ENCODE assay signal across 20 cellular contexts in the genomic region with DNA sequence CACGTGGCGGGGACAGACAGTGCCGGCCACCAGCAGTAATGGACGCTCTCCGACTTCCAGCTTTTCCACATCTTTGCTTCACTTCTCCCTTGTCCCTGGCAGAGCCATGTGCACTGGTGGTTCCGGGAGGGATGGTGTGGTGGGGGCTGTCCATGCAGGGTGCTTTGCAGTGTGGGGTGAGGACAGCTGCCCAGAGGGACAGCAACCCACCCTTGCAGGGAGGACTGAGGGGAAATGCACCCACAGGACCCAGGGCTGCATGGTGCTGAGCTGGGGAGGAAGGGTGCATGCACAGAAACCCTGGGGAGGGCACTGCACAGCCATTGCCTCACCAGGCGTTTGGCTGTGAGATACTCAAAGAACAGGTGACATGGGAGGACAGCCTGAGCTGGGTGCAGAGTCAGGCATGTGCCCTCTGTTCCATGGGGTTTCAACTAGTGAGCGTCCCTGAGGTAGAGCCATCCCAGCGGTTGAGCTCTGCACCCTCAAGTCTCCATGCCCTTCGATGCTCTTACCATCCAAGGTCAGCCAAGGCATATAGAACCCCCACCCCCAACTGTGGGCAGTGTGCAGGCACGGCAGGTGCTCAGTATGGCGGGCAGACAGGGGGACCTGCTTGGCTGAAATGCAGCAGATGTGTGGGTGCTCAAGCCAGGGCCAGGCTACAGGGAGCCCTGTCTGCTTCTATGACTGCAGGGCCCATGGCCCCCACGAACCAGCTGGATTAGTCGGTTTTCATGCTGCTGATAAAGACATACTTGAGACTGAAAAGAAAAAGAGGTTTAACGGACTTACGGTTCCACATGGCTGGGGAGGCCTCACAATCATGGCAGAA.
A peak's percentile ranks its signal among the peaks of the same experiment; 100 is the strongest.
DNase-seq lines count a peak whose midpoint lies in the region; ATAC-seq, FAIRE-seq and TF ChIP-seq lines count a peak whose summit lies in the region.
"Had no signal": no experiment of that assay in that cellular context is flagged by ENCODE, and none has a peak within 500 bp of the region (broad histone marks: within the 10 kb centered on the region; RNA-seq: fewer than 3 reads in every experiment).

No MANE protein-coding gene starts in this region.

- DNase-seq in H1 (ENCODE audit: low read depth in 1 of 2, low spot score in 2 of 2), result no peak
- DNase-seq in suprapubic skin (ENCODE audit: low spot score in 2 of 2), result peak; percentile 41 to 63
- no peak for DNase-seq in GM23338 (ENCODE audit: low spot score)
- no peak for DNase-seq in iPS-NIHi7 (ENCODE audit: extremely low spot score)
- DNase-seq in NCI-H526 (lab: John Stamatoyannopoulos, UW), result no peak
- DNase-seq: CD4-positive, CD25-positive, alpha-beta regulatory T cell; COR-L47; Kasumi-1; MM.1S; NCI-H1092; NCI-H146; NCI-H2029 treated with DMSO at 0.1 percent for 48 hours; NCI-H2171 treated with DMSO at 0.1 percent for 48 hours; NCI-H446; NCI-H69; RPMI8226 had no signal

- H2AFZ ChIP-seq in H1 (ENCODE audit: low read length), result no peak overlapping the region
- no peak overlapping the region for H2AFZ ChIP-seq in GM23338

- H3K56ac ChIP-seq in H1 (replicated peaks; ENCODE audit: insufficient read length, low read depth, low read length), result no peak overlapping the region

- H4K5ac ChIP-seq in H1 (ENCODE audit: insufficient read length, low read depth, low read length), result no peak overlapping the region

- no peaks in the 10 kb centered on the region for H3K9me3 Mint-ChIP-seq in nephron
- no peaks in the 10 kb centered on the region; the same call in 2 of the 3 replicates for H3K9me3 Mint-ChIP-seq in GM23338

- H3K23me2 ChIP-seq in H1 (ENCODE audit: low read depth, low read length), result no peaks in the 10 kb centered on the region

- H3K4me1 Mint-ChIP-seq in nephron (peaks cover 38% of the 10 kb centered on the region), GM23338 (no peaks in the 10 kb centered on the region; the same call in 2 of the 3 replicates)
- H3K4me1 Mint-ChIP-seq: B cell; CD4-positive, CD25-positive, alpha-beta regulatory T cell had no signal

- WGBS in H1 (ENCODE audit: extremely low coverage in 1 of 2, insufficient coverage in 1 of 2, insufficient read length in 1 of 2, insufficient replicate concordance in 2 of 2, low coverage in 1 of 2, low lambda C conversion rate in 2 of 2, missing lambda C conversion rate in 1 of 2), 2 experiments, result 88% methylated on average over 16 of the region's 16 CpGs; no CpG with 5 or more reads in 1 of the 2 experiments
- WGBS in suprapubic skin, result 90% methylated on average over 13 of the region's 16 CpGs

- H3K36me3 ChIP-seq in BLaER1 (no peaks in the 10 kb centered on the region), H1 (ENCODE audit: control insufficient read depth in 2 of 4, insufficient read depth in 4 of 4, low read length in 3 of 4) (no peaks in the 10 kb centered on the region), suprapubic skin (no peaks in the 10 kb centered on the region), GM23338 (ENCODE audit: insufficient read depth) (no peaks in the 10 kb centered on the region)

- no peak for TF ChIP-seq CTCF in H1 (IDR thresholded peaks at IDR 0.05; ENCODE audit: control extremely low read depth in 1 of 3, insufficient read depth in 1 of 3, low read depth in 1 of 3, low read length in 3 of 3)
- TF ChIP-seq CTCF in nephron (IDR thresholded peaks at IDR 0.05; ENCODE audit: unreplicated experiment in 3 of 3), result no peak
- TF ChIP-seq CTCF in suprapubic skin (IDR thresholded peaks at IDR 0.05), result no peak
- TF ChIP-seq CTCF in GM23338 (conservative IDR thresholded peaks at IDR 0.05; ENCODE audit: low read depth in 2 of 2), result no peak

- TF ChIP-seq EP300 in H1 (IDR thresholded peaks at IDR 0.05; ENCODE audit: borderline replicate concordance in 1 of 2, low read depth in 2 of 2, low read length in 2 of 2) (no peak), suprapubic skin (IDR thresholded peaks at IDR 0.05) (no peak)

- no peaks in the 10 kb centered on the region for H3K9me3 ChIP-seq in BLaER1
- H3K9me3 ChIP-seq in H1 (ENCODE audit: insufficient read depth in 2 of 2, low read depth in 1 of 2, low read length in 1 of 2), result no peaks in the 10 kb centered on the region
- no peaks in the 10 kb centered on the region for H3K9me3 ChIP-seq in suprapubic skin

- H2BK15ac ChIP-seq in H1 (ENCODE audit: low read length), result 0 out of 2 replicates have a peak overlapping the region, but pooled peaks have one; percentile 46

- H3K79me2 ChIP-seq in H1 (ENCODE audit: control insufficient read depth in 1 of 2, insufficient read depth in 2 of 2, low read length in 2 of 2) (no peaks in the 10 kb centered on the region), GM23338 (replicated peaks; ENCODE audit: insufficient read depth) (no peaks in the 10 kb centered on the region)

- no peak overlapping the region for H3K18ac ChIP-seq in H1 (ENCODE audit: extremely low read depth, low read length)

- peak overlapping the region; percentile 18; the same call in 1 of the 2 replicates for H3K4me2 ChIP-seq in BLaER1
- no peak overlapping the region for H3K4me2 ChIP-seq in H1 (ENCODE audit: insufficient read depth in 1 of 2, low read depth in 2 of 2, low read length in 2 of 2)
- no peak overlapping the region for H3K4me2 ChIP-seq in GM23338

- H3K27ac ChIP-seq in BLaER1 (no peak overlapping the region), H1 (ENCODE audit: low read depth, low read length) (no peak overlapping the region), suprapubic skin (no peak overlapping the region), GM23338 (ENCODE audit: low read depth) (no peak overlapping the region)

- no peak overlapping the region for H3K4me3 ChIP-seq in BLaER1
- H3K4me3 ChIP-seq in H1 (ENCODE audit: extremely low read depth in 1 of 4, insufficient read depth in 2 of 4, low read depth in 3 of 4, low read length in 4 of 4), result no peak overlapping the region
- H3K4me3 ChIP-seq in suprapubic skin, result no peak overlapping the region
- H3K4me3 ChIP-seq in GM23338, result no peak overlapping the region

- no peak overlapping the region for H4K91ac ChIP-seq in H1 (replicated peaks; ENCODE audit: insufficient read length, low read length)

- H3K4me1 ChIP-seq in BLaER1 (peaks cover 22% of the 10 kb centered on the region), H1 (replicated peaks in 1 of 4; ENCODE audit: control insufficient read depth in 3 of 4, insufficient read depth in 4 of 4, low read length in 3 of 4) (no peaks in the 10 kb centered on the region; a peak in 1 of 7 replicates), suprapubic skin (peaks cover 6% of the 10 kb centered on the region), GM23338 (ENCODE audit: insufficient read depth) (no peaks in the 10 kb centered on the region)

- no peak overlapping the region for H2BK120ac ChIP-seq in H1 (replicated peaks; ENCODE audit: low read depth, low read length)

- H3K27ac Mint-ChIP-seq in nephron (peak overlapping the region; percentile 47 to 91 (median 89)), GM23338 (no peak overlapping the region)

- H3K4me3 Mint-ChIP-seq in nephron (peak overlapping the region in 1 of 3 experiments; percentile 7), GM23338 (no peak overlapping the region)
- H3K4me3 Mint-ChIP-seq: B cell; CD4-positive, CD25-positive, alpha-beta regulatory T cell had no signal

- no peaks in the 10 kb centered on the region for H4K20me1 ChIP-seq in BLaER1
- H4K20me1 ChIP-seq in H1 (replicated peaks in 1 of 2; ENCODE audit: control insufficient read depth in 1 of 2, insufficient read depth in 2 of 2, low read length in 2 of 2), result no peaks in the 10 kb centered on the region
- H4K20me1 ChIP-seq in GM23338 (replicated peaks; ENCODE audit: insufficient read depth), result no peaks in the 10 kb centered on the region

- H3K27me3 ChIP-seq in BLaER1, result no peaks in the 10 kb centered on the region
- H3K27me3 ChIP-seq in H1 (replicated peaks in 1 of 4; ENCODE audit: control insufficient read depth in 3 of 4, extremely low read depth in 1 of 4, insufficient read depth in 3 of 4, low read length in 3 of 4), result no peaks in the 10 kb centered on the region; a peak in 1 of 7 replicates
- peaks cover 7% of the 10 kb centered on the region for H3K27me3 ChIP-seq in suprapubic skin
- H3K27me3 ChIP-seq in GM23338 (ENCODE audit: insufficient read depth), result no peaks in the 10 kb centered on the region

- no peak overlapping the region for H2AK5ac ChIP-seq in H1 (ENCODE audit: low read depth, low read length)

- H3K14ac ChIP-seq in H1 (ENCODE audit: insufficient read length), result no peak overlapping the region

- no peak for ATAC-seq in GM23338

- H3K36me3 Mint-ChIP-seq in nephron (ENCODE audit: low read depth), result no peaks in the 10 kb centered on the region
- no peaks in the 10 kb centered on the region; the same call in 2 of the 3 replicates for H3K36me3 Mint-ChIP-seq in GM23338 (ENCODE audit: low read depth)
- H3K36me3 Mint-ChIP-seq: CD4-positive, CD25-positive, alpha-beta regulatory T cell had no signal

- no peak overlapping the region for H2BK20ac ChIP-seq in H1 (ENCODE audit: low read length)

- H3F3A ChIP-seq in GM23338 (replicated peaks; ENCODE audit: low read depth), result no peaks in the 10 kb centered on the region

- no peak overlapping the region for H2BK5ac ChIP-seq in H1 (ENCODE audit: low read depth, low read length)

- H2BK12ac ChIP-seq in H1 (ENCODE audit: low read depth, low read length), result no peak overlapping the region

- TF ChIP-seq POLR2A in H1 (IDR thresholded peaks at IDR 0.05; ENCODE audit: control extremely low read depth in 1 of 2, low read depth in 2 of 2, low read length in 2 of 2) (no peak), suprapubic skin (IDR thresholded peaks at IDR 0.05) (no peak)

- H3K23ac ChIP-seq in H1 (ENCODE audit: insufficient read length), result no peak overlapping the region

- H3K9ac ChIP-seq in BLaER1 (no peak overlapping the region), H1 (replicated peaks in 1 of 4; ENCODE audit: extremely low read depth in 1 of 4, low read depth in 3 of 4, low read length in 3 of 4) (no peak overlapping the region)

- CTCF ChIA-PET in H1 (lab: Charles Lee; ENCODE audit: partially characterized antibody), result no interaction called here

- no peak overlapping the region for H4K8ac ChIP-seq in H1 (ENCODE audit: extremely low read depth, insufficient read depth, low read length)

- POLR2A ChIA-PET in H1 (lab: Charles Lee; ENCODE audit: partially characterized antibody), result no interaction called here

- FAIRE-seq in H1 (lab: Jason Lieb, UNC), result no peak
- FAIRE-seq: G401.6 had no signal

- no peak overlapping the region for H3K4ac ChIP-seq in H1 (replicated peaks; ENCODE audit: insufficient read length, low read depth, low read length)

- H3K79me1 ChIP-seq in H1 (ENCODE audit: low read depth, low read length), result no peaks in the 10 kb centered on the region

- H3K9me2 ChIP-seq in GM23338 (ENCODE audit: insufficient read depth), result 0 out of 2 replicates have a peak, but pooled peaks cover 2% of the 10 kb centered on the region

- no peak for TF ChIP-seq RAD21 in H1 (IDR thresholded peaks at IDR 0.05 in 1 of 2, conservative IDR thresholded peaks at IDR 0.05 in 1 of 2; ENCODE audit: low read depth in 2 of 2, low read length in 2 of 2)

- H3K27me3 Mint-ChIP-seq in nephron (ENCODE audit: low read depth), result peaks cover 31% of the 10 kb centered on the region
- H3K27me3 Mint-ChIP-seq in GM23338 (ENCODE audit: insufficient read depth, low read depth, poor library complexity), result peaks cover 8% of the 10 kb centered on the region
- H3K27me3 Mint-ChIP-seq: B cell; CD4-positive, CD25-positive, alpha-beta regulatory T cell had no signal

TF ChIP-seq in H1, 55 proteins besides CTCF, POLR2A, EP300 and RAD21 (continues in another document):
- TF ChIP-seq CHD1 (IDR thresholded peaks at IDR 0.05; ENCODE audit: low read depth, low read length), result no peak

TF ChIP-seq in GM23338, 12 proteins besides CTCF, POLR2A, EP300 and RAD21 (continues in another document):
- no peak for TF ChIP-seq JUNB (IDR thresholded peaks at IDR 0.05; ENCODE audit: unreplicated experiment)

Comparison
In these comparisons a context has a peak if more than half of its experiments do, and no peak if none do; other contexts are left out.
1. DNase-seq: peak in suprapubic skin (2 of 2); none in H1 (0 of 2), GM23338 (single experiment), iPS-NIHi7 (single experiment) and NCI-H526 (0 of 2).